In the genomic region with DNA sequence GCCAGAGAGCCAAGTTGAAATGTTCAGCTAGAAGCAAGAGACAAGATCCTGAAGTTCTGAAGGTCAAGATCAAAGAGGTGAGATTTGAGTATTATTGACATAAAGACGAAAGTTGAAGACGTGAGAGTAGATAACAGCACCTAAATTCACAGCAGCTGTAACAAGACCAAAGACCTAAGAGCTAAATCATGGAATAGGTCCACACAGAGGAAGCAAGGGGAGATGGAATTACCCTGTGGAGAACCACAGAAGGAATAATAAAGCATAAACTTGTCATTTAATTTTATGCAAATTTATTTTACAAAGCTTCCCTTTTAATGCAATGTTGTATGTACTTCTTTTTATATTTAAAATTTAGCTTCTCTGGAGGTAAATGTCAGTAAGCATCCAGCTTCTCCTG, we compare ENCODE assay signal across 17 cellular contexts.
DNase-seq lines count a peak whose midpoint lies in the region; ATAC-seq and TF ChIP-seq lines count a peak whose summit lies in the region.
"Had no signal": no experiment of that assay in that cellular context is flagged by ENCODE, and none has a peak within 500 bp of the region (broad histone marks: within the 10 kb centered on the region; RNA-seq: fewer than 3 reads in every experiment).

No MANE protein-coding gene starts in this region.

- H3K4me3 Mint-ChIP-seq in GM23338 (peak overlapping the region; percentile 10), WTC11 (no peak overlapping the region)
- H3K4me3 Mint-ChIP-seq: CD4-positive, alpha-beta T cell had no signal

- peak; percentile 8 for DNase-seq in GM23338 (ENCODE audit: low spot score)
- no peak for DNase-seq in WTC11 (ENCODE audit: low spot score)
- DNase-seq in anterior cingulate cortex (lab: John Stamatoyannopoulos, UW): no peak
- DNase-seq in SW480 (ENCODE audit: low spot score): no peak
- DNase-seq: AML-193; Caco-2; CD4-positive, alpha-beta T cell; DMS153; DMS79; GDM1; H7; Kasumi-1; KG1 had no signal

- H3K79me2 ChIP-seq in GM23338 (replicated peaks; ENCODE audit: insufficient read depth): no peaks in the 10 kb centered on the region

- peaks cover 24% of the 10 kb centered on the region for H3K4me1 ChIP-seq in GM23338 (ENCODE audit: insufficient read depth)
- peaks cover 16% of the 10 kb centered on the region for H3K4me1 ChIP-seq in HUES64 (ENCODE audit: insufficient read depth, low read length)
- H3K4me1 ChIP-seq in iPS-20b (ENCODE audit: insufficient read depth, low read length): peaks cover 15% of the 10 kb centered on the region; the same call in 1 of the 2 replicates
- H3K4me1 ChIP-seq: Caco-2 had no signal

- H3K27ac ChIP-seq in GM23338 (ENCODE audit: low read depth) (peak overlapping the region; percentile 14; the same call in 1 of the 2 replicates), HUES64 (ENCODE audit: low read depth, low read length) (peak overlapping the region; percentile 51; the same call in 1 of the 2 replicates), iPS-20b (ENCODE audit: low read length) (no peak overlapping the region)
- H3K27ac ChIP-seq: C4-2B had no signal

- peak; percentile 75 for ATAC-seq in GM23338
- ATAC-seq in WTC11: peak; percentile 77
- no peak for ATAC-seq in HG03135 (IDR thresholded peaks at IDR 0.05; ENCODE audit: unreplicated experiment)

- TF ChIP-seq CTCF in GM23338 (conservative IDR thresholded peaks at IDR 0.05; ENCODE audit: low read depth in 2 of 2): no peak
- no peak for TF ChIP-seq CTCF in WTC11 (IDR thresholded peaks at IDR 0.05)

- H3K36me3 Mint-ChIP-seq in GM23338 (ENCODE audit: low read depth): peaks cover 11% of the 10 kb centered on the region
- H3K36me3 Mint-ChIP-seq in WTC11: peaks cover 12% of the 10 kb centered on the region

- no peaks in the 10 kb centered on the region for H3K27me3 ChIP-seq in GM23338 (ENCODE audit: insufficient read depth)
- H3K27me3 ChIP-seq in HUES64 (ENCODE audit: insufficient read depth, low read length): no peaks in the 10 kb centered on the region
- H3K27me3 ChIP-seq in iPS-20b (ENCODE audit: insufficient read depth, low read length): no peaks in the 10 kb centered on the region

- POLR2A ChIA-PET in WTC11 (lab: Charles Lee): no interaction called here

- H3K4me2 ChIP-seq in GM23338: peak overlapping the region; percentile 61

- H2AFZ ChIP-seq in GM23338: no peak overlapping the region

- H3K9me3 Mint-ChIP-seq in GM23338 (peaks cover 7% of the 10 kb centered on the region), WTC11 (peaks cover 12% of the 10 kb centered on the region)
- H3K9me3 Mint-ChIP-seq: CD4-positive, alpha-beta T cell had no signal

- no peaks in the 10 kb centered on the region for H4K20me1 ChIP-seq in GM23338 (replicated peaks; ENCODE audit: insufficient read depth)

- peak overlapping the region; percentile 27; the same call in 1 of the 2 replicates for H3K4me3 ChIP-seq in GM23338
- no peak overlapping the region for H3K4me3 ChIP-seq in HUES64 (ENCODE audit: low read length)
- peak overlapping the region; percentile 26; the same call in 1 of the 2 replicates for H3K4me3 ChIP-seq in iPS-20b (ENCODE audit: low read length)

- no peaks in the 10 kb centered on the region for H3F3A ChIP-seq in GM23338 (replicated peaks; ENCODE audit: low read depth)

- no peak overlapping the region for H3K9ac ChIP-seq in HUES64 (ENCODE audit: low read depth, low read length)
- H3K9ac ChIP-seq in iPS-20b (ENCODE audit: low read depth, low read length): no peak overlapping the region

- H3K4me1 Mint-ChIP-seq in GM23338 (peaks cover 24% of the 10 kb centered on the region), WTC11 (peaks cover 23% of the 10 kb centered on the region)

- CTCF ChIA-PET in WTC11 (lab: Charles Lee): interaction anchor here (0.7 kb wide), 1 partner anchor 148 kb away, joined by 3 read pairs; no protein-coding TSS in a partner anchor

- no peaks in the 10 kb centered on the region for H3K36me3 ChIP-seq in GM23338 (ENCODE audit: insufficient read depth)
- no peaks in the 10 kb centered on the region for H3K36me3 ChIP-seq in HUES64 (ENCODE audit: insufficient read depth, low read length)
- H3K36me3 ChIP-seq in iPS-20b (ENCODE audit: insufficient read depth, low read depth, low read length): no peaks in the 10 kb centered on the region

- H3K27ac Mint-ChIP-seq in GM23338 (peak overlapping the region; percentile 5; the same call in 1 of the 2 replicates), WTC11 (no peak overlapping the region)
- H3K27ac Mint-ChIP-seq: CD4-positive, alpha-beta T cell had no signal

- H3K9me3 ChIP-seq in HUES64 (ENCODE audit: insufficient read depth, low read depth, low read length) (no peaks in the 10 kb centered on the region), iPS-20b (ENCODE audit: insufficient read depth, low read depth, low read length) (peaks cover 5% of the 10 kb centered on the region; the same call in 1 of the 2 replicates)
- H3K9me3 ChIP-seq: Caco-2 had no signal

- H3K27me3 Mint-ChIP-seq in GM23338 (ENCODE audit: insufficient read depth, low read depth, poor library complexity) (peaks cover 4% of the 10 kb centered on the region), WTC11 (ENCODE audit: low read depth) (no peaks in the 10 kb centered on the region)
- H3K27me3 Mint-ChIP-seq: CD4-positive, alpha-beta T cell had no signal

- 50% methylated on average over 2 of the region's 2 CpGs for WGBS in HUES64

- 0 out of 2 replicates have a peak, but pooled peaks cover 4% of the 10 kb centered on the region for H3K9me2 ChIP-seq in GM23338 (ENCODE audit: insufficient read depth)

TF ChIP-seq in GM23338, 12 proteins besides CTCF, POLR2A, EP300 and RAD21 (continues in another document):
- no peak for TF ChIP-seq JUNB (IDR thresholded peaks at IDR 0.05; ENCODE audit: unreplicated experiment)

TF ChIP-seq in WTC11, 78 proteins besides CTCF, POLR2A, EP300 and RAD21:
- TF ChIP-seq, protein P1, sequence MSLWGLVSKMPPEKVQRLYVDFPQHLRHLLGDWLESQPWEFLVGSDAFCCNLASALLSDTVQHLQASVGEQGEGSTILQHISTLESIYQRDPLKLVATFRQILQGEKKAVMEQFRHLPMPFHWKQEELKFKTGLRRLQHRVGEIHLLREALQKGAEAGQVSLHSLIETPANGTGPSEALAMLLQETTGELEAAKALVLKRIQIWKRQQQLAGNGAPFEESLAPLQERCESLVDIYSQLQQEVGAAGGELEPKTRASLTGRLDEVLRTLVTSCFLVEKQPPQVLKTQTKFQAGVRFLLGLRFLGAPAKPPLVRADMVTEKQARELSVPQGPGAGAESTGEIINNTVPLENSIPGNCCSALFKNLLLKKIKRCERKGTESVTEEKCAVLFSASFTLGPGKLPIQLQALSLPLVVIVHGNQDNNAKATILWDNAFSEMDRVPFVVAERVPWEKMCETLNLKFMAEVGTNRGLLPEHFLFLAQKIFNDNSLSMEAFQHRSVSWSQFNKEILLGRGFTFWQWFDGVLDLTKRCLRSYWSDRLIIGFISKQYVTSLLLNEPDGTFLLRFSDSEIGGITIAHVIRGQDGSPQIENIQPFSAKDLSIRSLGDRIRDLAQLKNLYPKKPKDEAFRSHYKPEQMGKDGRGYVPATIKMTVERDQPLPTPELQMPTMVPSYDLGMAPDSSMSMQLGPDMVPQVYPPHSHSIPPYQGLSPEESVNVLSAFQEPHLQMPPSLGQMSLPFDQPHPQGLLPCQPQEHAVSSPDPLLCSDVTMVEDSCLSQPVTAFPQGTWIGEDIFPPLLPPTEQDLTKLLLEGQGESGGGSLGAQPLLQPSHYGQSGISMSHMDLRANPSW (CRISPR knock-in tag; conservative IDR thresholded peaks at IDR 0.05; ENCODE audit: low read depth): no peak
- TF ChIP-seq JAZF1 (CRISPR knock-in tag; IDR thresholded peaks at IDR 0.05): no peak
- TF ChIP-seq, protein P2, sequence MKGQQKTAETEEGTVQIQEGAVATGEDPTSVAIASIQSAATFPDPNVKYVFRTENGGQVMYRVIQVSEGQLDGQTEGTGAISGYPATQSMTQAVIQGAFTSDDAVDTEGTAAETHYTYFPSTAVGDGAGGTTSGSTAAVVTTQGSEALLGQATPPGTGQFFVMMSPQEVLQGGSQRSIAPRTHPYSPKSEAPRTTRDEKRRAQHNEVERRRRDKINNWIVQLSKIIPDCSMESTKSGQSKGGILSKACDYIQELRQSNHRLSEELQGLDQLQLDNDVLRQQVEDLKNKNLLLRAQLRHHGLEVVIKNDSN (CRISPR knock-in tag; IDR thresholded peaks at IDR 0.05): no peak
- no peak for TF ChIP-seq ZNF396 (CRISPR knock-in tag; IDR thresholded peaks at IDR 0.05; ENCODE audit: borderline replicate concordance)
- no peak for TF ChIP-seq GTF2I (CRISPR knock-in tag; conservative IDR thresholded peaks at IDR 0.05)
